In genomic region chr16:30091474-30092372, GRCh38 we compare ENCODE assay signal across 8 cellular contexts. TPM values are rescaled to one million over a fixed set of nuclear protein-coding genes. Genes with fewer than 3 reads are reported as not detected.
DNase-seq lines count a peak whose midpoint lies in the region; ATAC-seq and TF ChIP-seq lines count a peak whose summit lies in the region.

Gene TBX6, minus strand, starts transcription at chr16:30091924. Its CDS starts 731 bp downstream, at chr16:30091193.

- peak within 1 kb of the TSS; percentile 91 for H2AK9ac ChIP-seq in IMR-90 (replicated peaks; ENCODE audit: low read depth, low read length, poor library complexity)

- H3F3A ChIP-seq in OCI-LY1 (ENCODE audit: insufficient read depth, low read length) = no peaks in the 10 kb centered on the region; the same call in 1 of the 2 replicates

- TF ChIP-seq CTCF in IMR-90 (conservative IDR thresholded peaks at IDR 0.05; ENCODE audit: low read depth, low read length) (peak; percentile 89), OCI-LY1 (IDR thresholded peaks at IDR 0.05; ENCODE audit: low read length) (peak; percentile 55), epithelial cell of proximal tubule (conservative IDR thresholded peaks at IDR 0.05; ENCODE audit: low read depth, low read length) (peak; percentile 62)

- no peaks in the 10 kb centered on the region for H3K79me2 ChIP-seq in OCI-LY1 (ENCODE audit: insufficient read depth, low read length)

- no TSS peak for BruUV-seq in IMR-90 (replicated peaks; lab: Mats Ljungman, UMichigan)

- 0 out of 2 replicates have a peak within 1 kb of the TSS, but pooled peaks have one; percentile 18 for H2BK120ac ChIP-seq in IMR-90 (ENCODE audit: low read depth, low read length)

- CTCF ChIA-PET in IMR-90 (lab: Yijun Ruan, JAX) = interaction anchor here (0.5 to 1.4 kb wide), 9 partner anchors 11 to 1535 kb away, joined by 3 to 5 read pairs (median 3); no protein-coding TSS in a partner anchor

- ATAC-seq in GM21528 (IDR thresholded peaks at IDR 0.05; ENCODE audit: low FRiP score, unreplicated experiment) = peak; percentile 59
- peak; percentile 92 for ATAC-seq in IMR-90 (ENCODE audit: low read depth)

- H3K9me3 ChIP-seq in IMR-90 (ENCODE audit: control insufficient read depth, insufficient read depth, low read length) (peaks cover 2% of the 10 kb centered on the region), OCI-LY1 (ENCODE audit: low read length) (peaks cover 3% of the 10 kb centered on the region), mucosa of stomach (ENCODE audit: control insufficient read depth, low read length) (no peaks in the 10 kb centered on the region)

- 5% methylated on average over 59 of the region's 76 CpGs; no CpG with 5 or more reads in 1 of the 2 experiments for whole genome bisulfite sequencing in IMR-90 (ENCODE audit: extremely low coverage in 2 of 2, insufficient read length in 1 of 2), 2 experiments

- dilution Hi-C loops in IMR-90 (cut with HindIII; ENCODE audit: low sequenced_read_pairs, unreplicated experiment) = no loop called here

- H2AK5ac ChIP-seq in IMR-90 (ENCODE audit: low read depth, low read length) = peak within 1 kb of the TSS; percentile 48; the same call in 1 of the 2 replicates

- H4K91ac ChIP-seq in IMR-90 (ENCODE audit: insufficient read depth, low read depth, low read length) = 0 out of 2 replicates have a peak within 1 kb of the TSS, but pooled peaks have one; percentile 2

- peak within 1 kb of the TSS; percentile 57; the same call in 1 of the 2 replicates for H3K14ac ChIP-seq in IMR-90 (replicated peaks; ENCODE audit: low read depth, low read length)

- peak within 1 kb of the TSS; percentile 54 to 89 for H4K8ac ChIP-seq in IMR-90 (ENCODE audit: low read depth in 2 of 2, low read length in 2 of 2)

- H2BK20ac ChIP-seq in IMR-90 (ENCODE audit: low read depth, low read length) = no peak within 1 kb of the TSS

- DNase-seq in DMS153 treated with DMSO at 0.1 percent for 48 hours (lab: John Stamatoyannopoulos, UW; ENCODE audit: unreplicated experiment) (peak; percentile 87), IMR-90 (peak; percentile 81), activated T-cell treated with anti-CD3 and anti-CD28 coated beads for 48 hours (ENCODE audit: low read depth) (peak; percentile 94), epithelial cell of proximal tubule (ENCODE audit: low read depth) (no peak)
- DNase-seq in stimulated activated CD8-positive, alpha-beta memory T cell treated with anti-CD3 and anti-CD28 coated beads, Interleukin-4, amount 100 ng/mL, for 48 hours = peak; percentile 96

- H3K79me1 ChIP-seq in IMR-90 (ENCODE audit: low read depth in 1 of 2, low read length in 2 of 2) = peaks cover 0 to 18% of the 10 kb centered on the region in 2 experiments; a peak in 2 of 4 replicates

- H3K9me2 ChIP-seq in OCI-LY1 (ENCODE audit: low read depth, low read length) = no peaks in the 10 kb centered on the region

- no peak for TF ChIP-seq POLR2A in IMR-90 (IDR thresholded peaks at IDR 0.05; ENCODE audit: low read depth, low read length)

- H3K36me3 ChIP-seq in IMR-90 (ENCODE audit: control insufficient read depth, insufficient read depth, low read length) (peaks cover 6% of the 10 kb centered on the region), OCI-LY1 (ENCODE audit: insufficient read depth, low read length) (peaks cover 12% of the 10 kb centered on the region; the same call in 1 of the 2 replicates), mucosa of stomach (ENCODE audit: control insufficient read depth, insufficient read depth, low read length) (no peaks in the 10 kb centered on the region)

- no peak within 1 kb of the TSS for H3K18ac ChIP-seq in IMR-90 (ENCODE audit: low read depth, low read length)

- peak within 1 kb of the TSS; percentile 45 for H4K5ac ChIP-seq in IMR-90 (ENCODE audit: low read depth, low read length)

- TF ChIP-seq RAD21 in IMR-90 (IDR thresholded peaks at IDR 0.05; ENCODE audit: low read length) = peak; percentile 82

- POLR2A ChIA-PET in IMR-90 (lab: Charles Lee; ENCODE audit: unreplicated experiment) = no interaction called here

- no peak within 1 kb of the TSS for H2BK15ac ChIP-seq in IMR-90 (ENCODE audit: low read depth, low read length)

- H3K4me2 ChIP-seq in IMR-90 (ENCODE audit: low read depth, low read length) (peak within 1 kb of the TSS; percentile 71), OCI-LY1 (ENCODE audit: low read length) (peak within 1 kb of the TSS; percentile 87)

- H2BK5ac ChIP-seq in IMR-90 (ENCODE audit: low read depth, low read length, poor library complexity, severe bottlenecking) = no peak within 1 kb of the TSS

- H4K20me1 ChIP-seq in IMR-90 (ENCODE audit: insufficient read depth, low read length) (no peaks in the 10 kb centered on the region), OCI-LY1 (ENCODE audit: insufficient read depth, low read length) (no peaks in the 10 kb centered on the region)

- peak within 1 kb of the TSS; percentile 35 for H3K9ac ChIP-seq in IMR-90 (ENCODE audit: low read depth, low read length)
- H3K9ac ChIP-seq in OCI-LY1 (ENCODE audit: low read length) = peak within 1 kb of the TSS; percentile 84
- peak within 1 kb of the TSS; percentile 79 for H3K9ac ChIP-seq in mucosa of stomach (ENCODE audit: low read length)

- peak within 1 kb of the TSS; percentile 91 for H2AFZ ChIP-seq in IMR-90 (replicated peaks; ENCODE audit: low read length, poor library complexity)
- H2AFZ ChIP-seq in OCI-LY1 (ENCODE audit: low read length) = no peak within 1 kb of the TSS

- H3K9me1 ChIP-seq in IMR-90 (ENCODE audit: insufficient read depth, low read length) = no peaks in the 10 kb centered on the region

- intact Hi-C loops in IMR-90 (cut with micrococcal nuclease) = loop anchor here (2.0 to 10.0 kb wide), 2 partner anchors 277 to 313 kb away; partner anchors contain the start of gene ZNF771

- peak within 1 kb of the TSS; percentile 52 for H3K4ac ChIP-seq in IMR-90 (ENCODE audit: low read depth, low read length)

- H3K4me3 ChIP-seq in IMR-90 (ENCODE audit: insufficient read depth, low read depth, low read length) (peak within 1 kb of the TSS; percentile 42), OCI-LY1 (ENCODE audit: low read depth, low read length, poor library complexity, severe bottlenecking) (peak within 1 kb of the TSS; percentile 64), epithelial cell of proximal tubule (ENCODE audit: low read depth, low read length) (peak within 1 kb of the TSS; percentile 74), mucosa of stomach (ENCODE audit: low read length) (peak within 1 kb of the TSS; percentile 88)

- H3K56ac ChIP-seq in IMR-90 (ENCODE audit: extremely low read depth, insufficient read depth, low read length) = 0 out of 2 replicates have a peak within 1 kb of the TSS, but pooled peaks have one; percentile 24

- H3K27me3 ChIP-seq in IMR-90 (ENCODE audit: control insufficient read depth, insufficient read depth, low read length) = no peaks in the 10 kb centered on the region
- H3K27me3 ChIP-seq in OCI-LY1 (ENCODE audit: insufficient read depth, low read length) = no peaks in the 10 kb centered on the region
- H3K27me3 ChIP-seq in mucosa of stomach (ENCODE audit: control insufficient read depth, insufficient read depth, low read length) = no peaks in the 10 kb centered on the region

- peaks cover 14% of the 10 kb centered on the region for H3K4me1 ChIP-seq in IMR-90 (ENCODE audit: control insufficient read depth, insufficient read depth, low read length)
- H3K4me1 ChIP-seq in OCI-LY1 (ENCODE audit: insufficient read depth, low read length, severe bottlenecking) = peaks cover 62% of the 10 kb centered on the region
- peaks cover 46% of the 10 kb centered on the region for H3K4me1 ChIP-seq in mucosa of stomach (ENCODE audit: control insufficient read depth, insufficient read depth, low read length)

- H3K27ac ChIP-seq in IMR-90 (ENCODE audit: insufficient read depth, low read length) (peak within 1 kb of the TSS; percentile 2; the same call in 1 of the 2 replicates), OCI-LY1 (ENCODE audit: low read depth, low read length, poor library complexity, severe bottlenecking) (peak within 1 kb of the TSS; percentile 91)

- peak within 1 kb of the TSS; percentile 41; the same call in 1 of the 2 replicates for H3K23ac ChIP-seq in IMR-90 (ENCODE audit: low read depth, low read length)

- in situ Hi-C loops in IMR-90 (cut with MboI; ENCODE audit: low sequenced_read_pairs) = no loop called here

TF ChIP-seq in IMR-90, 13 proteins besides CTCF, POLR2A, EP300 and RAD21:
- TF ChIP-seq MAFK (IDR thresholded peaks at IDR 0.05; ENCODE audit: low read depth, low read length) (no peak), FOS (IDR thresholded peaks at IDR 0.05; ENCODE audit: low read depth, low read length) (0 out of 2 replicates have a peak, but pooled peaks have one; percentile 4), RCOR1 (IDR thresholded peaks at IDR 0.05; ENCODE audit: insufficient replicate concordance, low read length) (no peak), RFX5 (IDR thresholded peaks at IDR 0.05; ENCODE audit: low read depth, low read length) (0 out of 2 replicates have a peak, but pooled peaks have one; percentile 3), USF2 (IDR thresholded peaks at IDR 0.05; ENCODE audit: low read depth, low read length) (peak; percentile 27; the same call in 1 of the 2 replicates), CEBPB (IDR thresholded peaks at IDR 0.05; ENCODE audit: low read depth, low read length) (no peak), MAZ (IDR thresholded peaks at IDR 0.05; ENCODE audit: borderline replicate concordance, low read depth, low read length) (peak; percentile 91), MXI1 (IDR thresholded peaks at IDR 0.05; ENCODE audit: borderline replicate concordance, low read depth, low read length) (no peak), BHLHE40 (IDR thresholded peaks at IDR 0.05; ENCODE audit: low read depth, low read length) (no peak), CHD1 (IDR thresholded peaks at IDR 0.05; ENCODE audit: low read depth, low read length) (no peak), NFE2L2 (IDR thresholded peaks at IDR 0.05; ENCODE audit: low read depth, low read length) (no peak), SMC3 (IDR thresholded peaks at IDR 0.05; ENCODE audit: low read depth, low read length) (peak; percentile 49)

RNA-seq across cellular contexts. Expression of gene TBX6, which starts in this region (rescaled TPM):
- not detected in 2 replicates for total RNA-seq in IMR-90 (2012; rRNA removed)
- 0.06 and 0.10 TPM in 2 replicates for polyA plus RNA-seq in IMR-90 (2012; rRNA removed)
- polyA plus RNA-seq in IMR-90 (2012; cell fraction: cytosol; rRNA removed) = 0.02 TPM in 1 of 2 replicates, not detected in the other
- 0.06 and 0.16 TPM in 2 replicates for polyA plus RNA-seq in IMR-90 (2012; cell fraction: nucleus; rRNA removed; ENCODE audit: low replicate concordance)
- total RNA-seq in epithelial cell of proximal tubule = 0.07 and 1.3 TPM in 2 replicates

Comparison
In these comparisons a context has a peak if more than half of its experiments do, and no peak if none do; other contexts are left out.
1. Peak in DNase-seq, ATAC-seq, H3K4me3 ChIP-seq, H3K27ac ChIP-seq, H3K9ac ChIP-seq and H3K4me2 ChIP-seq in IMR-90; RNA of the gene not detected or under 1 TPM.